ENCODE assay signal across 27 cellular contexts in genomic region chr3:133121471-133121870, GRCh38.
A peak's percentile ranks its signal among the peaks of the same experiment; 100 is the strongest.
DNase-seq lines count a peak whose midpoint lies in the region; ATAC-seq and TF ChIP-seq lines count a peak whose summit lies in the region.
"Had no signal": no experiment of that assay in that cellular context is flagged by ENCODE, and none has a peak within 500 bp of the region (broad histone marks: within the 10 kb centered on the region; RNA-seq: fewer than 3 reads in every experiment).

No MANE protein-coding gene starts in this region.

- H3K4me3 ChIP-seq in neural cell (ENCODE audit: low read length): no peak overlapping the region
- no peak overlapping the region for H3K4me3 ChIP-seq in body of pancreas
- H3K4me3 ChIP-seq: HAP-1, SJCRH30 had no signal

- TF ChIP-seq CTCF in neural cell (IDR thresholded peaks at IDR 0.05; ENCODE audit: poor library complexity, severe bottlenecking) (no peak), body of pancreas (IDR thresholded peaks at IDR 0.05) (no peak)

- intact Hi-C loops in activated CD4-positive, alpha-beta T cell treated with anti-CD3 and anti-CD28 coated beads, Interleukin-2, amount 10 ng/mL, durations not matched to agents 24 days and 14 days (cut with micrococcal nuclease): no loop called here
- intact Hi-C loops in body of pancreas (cut with DNase I): no loop called here

- no peaks in the 10 kb centered on the region for H3K79me2 ChIP-seq in neural cell (replicated peaks; ENCODE audit: insufficient read depth, low read length)

- WGBS in body of pancreas, 2 donors: 42 to 47% methylated on average over 3 of the region's 3 CpGs

- H3K36me3 ChIP-seq in neural cell (ENCODE audit: insufficient read depth, low read length) (no peaks in the 10 kb centered on the region), body of pancreas (replicated peaks in 1 of 2; ENCODE audit: insufficient read depth in 1 of 2, low read depth in 2 of 2) (no peaks in the 10 kb centered on the region)
- H3K36me3 ChIP-seq: HAP-1, SJCRH30 had no signal

- TF ChIP-seq EP300 in neural cell (conservative IDR thresholded peaks at IDR 0.05; ENCODE audit: poor library complexity, severe bottlenecking): peak; percentile 100

- no peaks in the 10 kb centered on the region for H3K9me2 ChIP-seq in neural cell (ENCODE audit: insufficient read depth, low read length)

- H3K9me3 ChIP-seq in neural cell (ENCODE audit: low read length): no peaks in the 10 kb centered on the region
- no peaks in the 10 kb centered on the region for H3K9me3 ChIP-seq in body of pancreas
- H3K9me3 ChIP-seq: HAP-1, SJCRH30 had no signal

- no peak overlapping the region for H3K4me3 Mint-ChIP-seq in activated CD4-positive, alpha-beta T cell treated with anti-CD3 and anti-CD28 coated beads, Interleukin-2, amount 10 ng/mL, durations not matched to agents 24 days and 14 days
- H3K4me3 Mint-ChIP-seq: CD4-positive, alpha-beta memory T cell; HFFc6 had no signal

- H3K27me3 ChIP-seq in neural cell (ENCODE audit: insufficient read depth, low read depth, low read length): peaks cover 10% of the 10 kb centered on the region
- H3K27me3 ChIP-seq in body of pancreas: no peaks in the 10 kb centered on the region
- H3K27me3 ChIP-seq: SJCRH30 had no signal

- no peaks in the 10 kb centered on the region for H3K9me3 Mint-ChIP-seq in activated CD4-positive, alpha-beta T cell treated with anti-CD3 and anti-CD28 coated beads, Interleukin-2, amount 10 ng/mL, durations not matched to agents 24 days and 14 days
- H3K9me3 Mint-ChIP-seq: HFFc6 had no signal

- peaks cover 5% of the 10 kb centered on the region for H3K27me3 Mint-ChIP-seq in activated CD4-positive, alpha-beta T cell treated with anti-CD3 and anti-CD28 coated beads, Interleukin-2, amount 10 ng/mL, durations not matched to agents 24 days and 14 days

- peak overlapping the region; percentile 8 for H3K27ac Mint-ChIP-seq in activated CD4-positive, alpha-beta T cell treated with anti-CD3 and anti-CD28 coated beads, Interleukin-2, amount 10 ng/mL, durations not matched to agents 24 days and 14 days
- H3K27ac Mint-ChIP-seq: CD4-positive, alpha-beta memory T cell; HFFc6 had no signal

- ATAC-seq in GM21528 (IDR thresholded peaks at IDR 0.05; ENCODE audit: low FRiP score, unreplicated experiment) (no peak), body of pancreas (no peak)
- ATAC-seq: PC-3, Right ventricle myocardium inferior, SK-N-SH treated with all-trans-retinoic acid at 6 μM for 48 hours had no signal

- H2AFZ ChIP-seq in neural cell (ENCODE audit: low read depth, low read length): no peak overlapping the region

- H3K36me3 Mint-ChIP-seq in activated CD4-positive, alpha-beta T cell treated with anti-CD3 and anti-CD28 coated beads, Interleukin-2, amount 10 ng/mL, durations not matched to agents 24 days and 14 days (ENCODE audit: low read depth): no peaks in the 10 kb centered on the region
- H3K36me3 Mint-ChIP-seq: CD4-positive, alpha-beta memory T cell had no signal

- H3K4me1 Mint-ChIP-seq in activated CD4-positive, alpha-beta T cell treated with anti-CD3 and anti-CD28 coated beads, Interleukin-2, amount 10 ng/mL, durations not matched to agents 24 days and 14 days: no peaks in the 10 kb centered on the region

- H3K4me2 ChIP-seq in neural cell (ENCODE audit: low read length): no peak overlapping the region

- no peak for TF ChIP-seq POLR2A in body of pancreas (IDR thresholded peaks at IDR 0.05)

- no peak overlapping the region for H3K9ac ChIP-seq in neural cell (ENCODE audit: low read length)

- H3K27ac ChIP-seq in neural cell (ENCODE audit: low read length) (no peak overlapping the region), body of pancreas (no peak overlapping the region)
- H3K27ac ChIP-seq: SJCRH30 had no signal

- peak; percentile 31 for TF ChIP-seq RAD21 in neural cell (conservative IDR thresholded peaks at IDR 0.05)

- peaks cover 7% of the 10 kb centered on the region for H3K4me1 ChIP-seq in body of pancreas
- H3K4me1 ChIP-seq: HAP-1, SJCRH30 had no signal

- peaks cover 4% of the 10 kb centered on the region for H4K20me1 ChIP-seq in neural cell (ENCODE audit: insufficient read depth)

- no peak for DNase-seq in activated CD4-positive, alpha-beta T cell treated with anti-CD3 and anti-CD28 coated beads, Interleukin-2, amount 10 ng/mL, durations not matched to agents 24 days and 14 days
- DNase-seq in activated CD4-positive, alpha-beta T cell treated with anti-CD3 and anti-CD28 coated beads, Interleukin-2, amount 50 U/mL, for 48 hours: no peak
- DNase-seq in NCI-H69 (lab: John Stamatoyannopoulos, UW): peak; percentile 14
- DNase-seq in NAMALWA (ENCODE audit: low spot score): no peak
- no peak for DNase-seq in body of pancreas
- DNase-seq: C1 segment of cervical spinal cord; CD4-positive, alpha-beta memory T cell; COR-L47; DMS53; GOT3; HFFc6; KBM-7; MV-4-11; NCI-H1436; NCI-H187; NCI-H2081 treated with DMSO at 0.1 percent for 48 hours; NCI-H345; NCI-H510A treated with DMSO at 0.1 percent for 48 hours; NCI-H82; NK-92 treated with Interleukin-12 subunit alpha and Interleukin-12 subunit beta, amount 100 ng/mL, for 24 hours; PC-3; SJCRH30 had no signal

- peaks cover 9% of the 10 kb centered on the region for H3F3A ChIP-seq in neural cell (ENCODE audit: insufficient read depth, low read length, poor library complexity, severe bottlenecking)

TF ChIP-seq in neural cell, 6 proteins besides CTCF, POLR2A, EP300 and RAD21:
- TF ChIP-seq POLR2AphosphoS5 (IDR thresholded peaks at IDR 0.05) (peak; percentile 100), TAF1 (IDR thresholded peaks at IDR 0.05; ENCODE audit: low read depth) (no peak), SMC3 (conservative IDR thresholded peaks at IDR 0.05; ENCODE audit: poor library complexity) (no peak)
- TF ChIP-seq, protein P1, sequence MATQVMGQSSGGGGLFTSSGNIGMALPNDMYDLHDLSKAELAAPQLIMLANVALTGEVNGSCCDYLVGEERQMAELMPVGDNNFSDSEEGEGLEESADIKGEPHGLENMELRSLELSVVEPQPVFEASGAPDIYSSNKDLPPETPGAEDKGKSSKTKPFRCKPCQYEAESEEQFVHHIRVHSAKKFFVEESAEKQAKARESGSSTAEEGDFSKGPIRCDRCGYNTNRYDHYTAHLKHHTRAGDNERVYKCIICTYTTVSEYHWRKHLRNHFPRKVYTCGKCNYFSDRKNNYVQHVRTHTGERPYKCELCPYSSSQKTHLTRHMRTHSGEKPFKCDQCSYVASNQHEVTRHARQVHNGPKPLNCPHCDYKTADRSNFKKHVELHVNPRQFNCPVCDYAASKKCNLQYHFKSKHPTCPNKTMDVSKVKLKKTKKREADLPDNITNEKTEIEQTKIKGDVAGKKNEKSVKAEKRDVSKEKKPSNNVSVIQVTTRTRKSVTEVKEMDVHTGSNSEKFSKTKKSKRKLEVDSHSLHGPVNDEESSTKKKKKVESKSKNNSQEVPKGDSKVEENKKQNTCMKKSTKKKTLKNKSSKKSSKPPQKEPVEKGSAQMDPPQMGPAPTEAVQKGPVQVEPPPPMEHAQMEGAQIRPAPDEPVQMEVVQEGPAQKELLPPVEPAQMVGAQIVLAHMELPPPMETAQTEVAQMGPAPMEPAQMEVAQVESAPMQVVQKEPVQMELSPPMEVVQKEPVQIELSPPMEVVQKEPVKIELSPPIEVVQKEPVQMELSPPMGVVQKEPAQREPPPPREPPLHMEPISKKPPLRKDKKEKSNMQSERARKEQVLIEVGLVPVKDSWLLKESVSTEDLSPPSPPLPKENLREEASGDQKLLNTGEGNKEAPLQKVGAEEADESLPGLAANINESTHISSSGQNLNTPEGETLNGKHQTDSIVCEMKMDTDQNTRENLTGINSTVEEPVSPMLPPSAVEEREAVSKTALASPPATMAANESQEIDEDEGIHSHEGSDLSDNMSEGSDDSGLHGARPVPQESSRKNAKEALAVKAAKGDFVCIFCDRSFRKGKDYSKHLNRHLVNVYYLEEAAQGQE (IDR thresholded peaks at IDR 0.05; ENCODE audit: borderline replicate concordance): peak; percentile 96
